Comparison of ENCODE assay signal across 8 cellular contexts in genomic region chr11:61746654-61747388, GRCh38.
"Had no signal": no experiment of that assay in that cellular context is flagged by ENCODE, and none has a peak within 500 bp of the region (broad histone marks: within the 10 kb centered on the region; RNA-seq: fewer than 3 reads in every experiment).

No MANE protein-coding gene starts in this region.

- H3K36me3 ChIP-seq: ovary had no signal

- H3K4me1 Mint-ChIP-seq: activated T-helper 17 cell treated with anti-CD3 and anti-CD28 coated beads, Interleukin-2, amount 50 U/mL, for 72 hours had no signal

- H3K4me3 ChIP-seq: left lung, ovary had no signal

- H3K36me3 Mint-ChIP-seq: type B pancreatic cell had no signal

- DNase-seq: activated CD4-positive, alpha-beta T cell treated with anti-CD3 and anti-CD28 coated beads for 1 hour; activated CD4-positive, alpha-beta T cell treated with anti-CD3 and anti-CD28 coated beads, Interleukin-2, amount 50 U/mL, for 4 hours; T1000 had no signal

- H3K9me3 ChIP-seq: left lung, ovary had no signal

- H3K27me3 ChIP-seq: ovary had no signal

- H3K27ac ChIP-seq: left lung, ovary had no signal

- H3K27ac Mint-ChIP-seq: activated naive CD4-positive, alpha-beta T cell treated with anti-CD3 and anti-CD28 coated beads for 36 hours; activated T-helper 17 cell treated with anti-CD3 and anti-CD28 coated beads, Interleukin-2, amount 50 U/mL, for 72 hours; type B pancreatic cell had no signal

- H3K4me3 Mint-ChIP-seq: activated naive CD4-positive, alpha-beta T cell treated with anti-CD3 and anti-CD28 coated beads for 36 hours; activated T-helper 17 cell treated with anti-CD3 and anti-CD28 coated beads, Interleukin-2, amount 50 U/mL, for 72 hours; type B pancreatic cell had no signal

- H3K9me3 Mint-ChIP-seq: activated naive CD4-positive, alpha-beta T cell treated with anti-CD3 and anti-CD28 coated beads for 36 hours; activated T-helper 17 cell treated with anti-CD3 and anti-CD28 coated beads, Interleukin-2, amount 50 U/mL, for 72 hours; type B pancreatic cell had no signal
